ENCODE assay signal across 8 cellular contexts in the genomic region with DNA sequence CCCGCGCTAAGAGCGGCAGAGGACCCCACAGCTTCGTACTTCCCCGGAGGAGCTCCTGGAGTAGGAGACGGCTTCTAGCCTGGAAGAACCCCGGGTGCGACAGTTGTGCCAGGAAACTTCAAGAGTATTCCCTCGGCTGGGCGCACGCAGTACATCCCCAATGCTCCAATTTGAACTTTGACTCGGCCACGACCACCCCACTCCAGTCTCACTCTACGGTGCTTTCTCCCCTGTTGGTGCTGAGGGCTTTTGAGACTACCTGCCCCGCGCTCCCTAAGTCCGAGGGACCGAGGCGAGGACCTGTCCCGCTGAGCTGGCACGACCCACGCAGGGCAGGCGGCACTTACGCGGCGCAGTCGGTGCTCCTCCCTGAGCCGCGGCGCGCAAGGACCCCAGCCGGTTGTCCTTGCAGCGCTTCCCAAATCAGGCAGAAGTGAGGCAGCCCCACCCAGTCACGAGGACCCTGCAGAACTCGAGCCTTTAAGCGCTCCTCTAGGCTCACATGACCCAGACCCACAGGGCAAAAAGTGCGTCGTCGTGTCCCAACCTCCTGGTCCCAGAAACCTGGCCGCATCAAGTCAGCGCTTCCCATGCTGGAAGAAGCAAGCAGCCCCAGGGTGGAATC. TPM values are rescaled to one million over a fixed set of nuclear protein-coding genes. Genes with fewer than 3 reads are reported as not detected.
DNase-seq lines count a peak whose midpoint lies in the region; ATAC-seq and TF ChIP-seq lines count a peak whose summit lies in the region.

A gene (minus strand): TSS at position 456 of the 625 bp plus-strand sequence. CDS start 25,476 bp downstream, outside the sequence.

- TF ChIP-seq POLR2A in tibial nerve (IDR thresholded peaks at IDR 0.05) (peak; percentile 49 to 51), GM18505 (IDR thresholded peaks at IDR 0.05; ENCODE audit: borderline replicate concordance, extremely low read depth, insufficient read depth, insufficient read length) (no peak)

- H3K4me3 Mint-ChIP-seq in endothelial cell (ENCODE audit: unreplicated experiment), result peak within 1 kb of the TSS; percentile 96

- CTCF ChIA-PET in HEK293T (lab: Yijun Ruan, JAX), result interaction anchor here (0.6 to 1.4 kb wide), 3 partner anchors 10 to 43 kb away, joined by 3 to 4 read pairs (median 3); no protein-coding TSS in a partner anchor

- no peaks in the 10 kb centered on the region for H3K9me3 Mint-ChIP-seq in endothelial cell (ENCODE audit: unreplicated experiment)

- 1 to 3% methylated on average over 22 to 25 of the region's 41 CpGs for WGBS in tibial nerve, 2 donors

- H3K27me3 Mint-ChIP-seq in endothelial cell (ENCODE audit: unreplicated experiment), result no peaks in the 10 kb centered on the region

- TF ChIP-seq CTCF in endothelial cell (IDR thresholded peaks at IDR 0.05; ENCODE audit: unreplicated experiment) (no peak), tibial nerve (IDR thresholded peaks at IDR 0.05) (no peak)

- H3K27ac ChIP-seq in tibial nerve, result peak within 1 kb of the TSS in 2 of 4 donors; percentile 48 to 63

- TF ChIP-seq EP300 in tibial nerve (IDR thresholded peaks at IDR 0.05), result peak in 1 of 2 donors; percentile 72

- POLR2A ChIA-PET in HEK293T (lab: Yijun Ruan, JAX), result interaction anchor here (0.7 to 1.8 kb wide), 9 partner anchors 9 to 256 kb away, joined by 3 to 4 read pairs (median 3); no protein-coding TSS in a partner anchor

- peaks cover 0 to 11% (median 4%) of the 10 kb centered on the region in 4 donors for H3K4me1 ChIP-seq in tibial nerve

- peaks cover 0 to 18% of the 10 kb centered on the region in 2 donors for H3K27me3 ChIP-seq in tibial nerve

- DNase-seq in HEK293T (ENCODE audit: extremely low spot score), result peak; percentile 81
- DNase-seq in NOMO-1 treated with DMSO at 0.1 percent for 48 hours (lab: John Stamatoyannopoulos, UW; ENCODE audit: unreplicated experiment), result peak; percentile 63
- DNase-seq in endothelial cell (ENCODE audit: low spot score), result peak; percentile 41
- DNase-seq in midbrain (lab: John Stamatoyannopoulos, UW), result peak; percentile 16
- DNase-seq in tibial nerve (ENCODE audit: low spot score in 2 of 2), result peak; percentile 29 to 49
- DNase-seq in NCI-H1048 (lab: John Stamatoyannopoulos, UW), result no peak

- H3K36me3 ChIP-seq in tibial nerve, result no peaks in the 10 kb centered on the region

- H3K4me3 ChIP-seq in tibial nerve, result peak within 1 kb of the TSS; percentile 8 to 46 (median 32)

- H3K9me3 ChIP-seq in tibial nerve, result no peaks in the 10 kb centered on the region

- H3K4me1 Mint-ChIP-seq in endothelial cell (ENCODE audit: unreplicated experiment), result peaks cover 15% of the 10 kb centered on the region

- no peak within 1 kb of the TSS for H3K27ac Mint-ChIP-seq in endothelial cell (ENCODE audit: unreplicated experiment)

- no peak for ATAC-seq in GM18505 (IDR thresholded peaks at IDR 0.05; ENCODE audit: unreplicated experiment)
- no peak for ATAC-seq in HG03469 (IDR thresholded peaks at IDR 0.05; ENCODE audit: unreplicated experiment)

- H3K36me3 Mint-ChIP-seq in endothelial cell (ENCODE audit: low read depth, unreplicated experiment), result no peaks in the 10 kb centered on the region

TF ChIP-seq in HEK293T, 16 proteins besides CTCF, POLR2A, EP300 and RAD21:
- no peak for TF ChIP-seq ARNT (IDR thresholded peaks at IDR 0.05)
- no peak for TF ChIP-seq NFRKB (IDR thresholded peaks at IDR 0.05)
- TF ChIP-seq, protein P1, sequence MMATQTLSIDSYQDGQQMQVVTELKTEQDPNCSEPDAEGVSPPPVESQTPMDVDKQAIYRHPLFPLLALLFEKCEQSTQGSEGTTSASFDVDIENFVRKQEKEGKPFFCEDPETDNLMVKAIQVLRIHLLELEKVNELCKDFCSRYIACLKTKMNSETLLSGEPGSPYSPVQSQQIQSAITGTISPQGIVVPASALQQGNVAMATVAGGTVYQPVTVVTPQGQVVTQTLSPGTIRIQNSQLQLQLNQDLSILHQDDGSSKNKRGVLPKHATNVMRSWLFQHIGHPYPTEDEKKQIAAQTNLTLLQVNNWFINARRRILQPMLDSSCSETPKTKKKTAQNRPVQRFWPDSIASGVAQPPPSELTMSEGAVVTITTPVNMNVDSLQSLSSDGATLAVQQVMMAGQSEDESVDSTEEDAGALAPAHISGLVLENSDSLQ (IDR thresholded peaks at IDR 0.05), result no peak
- TF ChIP-seq FOXM1 (IDR thresholded peaks at IDR 0.05; ENCODE audit: borderline replicate concordance), result no peak
- TF ChIP-seq SUZ12 (IDR thresholded peaks at IDR 0.05), result no peak
- TF ChIP-seq L3MBTL2 (conservative IDR thresholded peaks at IDR 0.05), result peak; percentile 95
- TF ChIP-seq TARDBP (IDR thresholded peaks at IDR 0.05), result no peak
- no peak for TF ChIP-seq FOXA1 (IDR thresholded peaks at IDR 0.05)

RNA-seq across cellular contexts. Expression of the gene that starts here (rescaled TPM):
- 21.8 TPM for total RNA-seq in endothelial cell (ENCODE audit: unreplicated experiment)
- total RNA-seq in tibial nerve, result 10 to 100 TPM in 2 of 4 donors, 1 to 10 TPM in 2; 3.1 to 17.5 (median 11.5) TPM
